ENCODE assay signal across 11 cellular contexts in genomic region chr12:130447655-130447965, GRCh38.
"Had no signal": no experiment of that assay in that cellular context is flagged by ENCODE, and none has a peak within 500 bp of the region (broad histone marks: within the 10 kb centered on the region; RNA-seq: fewer than 3 reads in every experiment).

No MANE protein-coding gene starts in this region.

- H3K4me1 Mint-ChIP-seq: GM23338 had no signal

- H3K4me1 ChIP-seq: HAP-1 had no signal

- H3K4me3 ChIP-seq: GM23248, GM23338, HAP-1 had no signal

- FAIRE-seq: H1, H54 had no signal

- DNase-seq: GM23248, GOT3, H7, H9, HCEC 1CT, HFFc6 had no signal

- H3K9ac ChIP-seq: GM23248 had no signal

- H3K27ac ChIP-seq: GM23248 had no signal

- H3K9me3 ChIP-seq: HAP-1 had no signal

- ATAC-seq: GM23338, HCT116 had no signal

- H2AFZ ChIP-seq: GM23248, GM23338 had no signal

- H3K27ac Mint-ChIP-seq: GM23338, HFFc6 had no signal

- H3K4me3 Mint-ChIP-seq: GM23338, H9, HFFc6 had no signal

- H3K4me2 ChIP-seq: GM23338 had no signal

- H3K36me3 ChIP-seq: HAP-1 had no signal
